8 cellular contexts compared by ENCODE assay signal in genomic region chr9:107750741-107751521, GRCh38.
DNase-seq lines count a peak whose midpoint lies in the region; ATAC-seq and TF ChIP-seq lines count a peak whose summit lies in the region.

No MANE protein-coding gene starts in this region.

- intact Hi-C loops in Panc1 (cut with micrococcal nuclease; ENCODE audit: unreplicated experiment), result no loop called here

- POLR2A ChIA-PET in Panc1 (lab: Charles Lee), result no interaction called here

- H3K27ac Mint-ChIP-seq in osteocyte (ENCODE audit: unreplicated experiment), result peak overlapping the region; percentile 99

- peaks cover 50% of the 10 kb centered on the region for H3K4me1 Mint-ChIP-seq in osteocyte (ENCODE audit: unreplicated experiment)

- no peaks in the 10 kb centered on the region for H3K27me3 ChIP-seq in Panc1 (ENCODE audit: control insufficient read depth, insufficient read depth, low read length)

- H3K36me3 ChIP-seq in Panc1 (ENCODE audit: control insufficient read depth, insufficient read depth, low read length), result no peaks in the 10 kb centered on the region

- CTCF ChIA-PET in Panc1 (lab: Charles Lee), result no interaction called here

- no peak overlapping the region for H3K4me3 ChIP-seq in Panc1 (ENCODE audit: low read depth in 2 of 2, low read length in 2 of 2)

- peaks cover 5% of the 10 kb centered on the region for H3K9me3 Mint-ChIP-seq in osteocyte (ENCODE audit: unreplicated experiment)

- H3K36me3 Mint-ChIP-seq in osteocyte (ENCODE audit: unreplicated experiment), result peaks cover 2% of the 10 kb centered on the region

- no peaks in the 10 kb centered on the region for H3K27me3 Mint-ChIP-seq in osteocyte (ENCODE audit: unreplicated experiment)

- H3K4me1 ChIP-seq in Panc1 (ENCODE audit: control insufficient read depth, insufficient read depth, low read length), result peaks cover 11% of the 10 kb centered on the region; the same call in 1 of the 2 replicates

- in situ Hi-C loops in Panc1 (cut with HindIII; ENCODE audit: low pct_unique_long_range_greater_than_20kb, low sequenced_read_pairs), result no loop called here

- H3K27ac ChIP-seq in Panc1 (ENCODE audit: low read length), result peak overlapping the region; percentile 44; the same call in 1 of the 2 replicates

- no peak for TF ChIP-seq CTCF in Panc1 (IDR thresholded peaks at IDR 0.05)
- no peak for TF ChIP-seq CTCF in osteocyte (IDR thresholded peaks at IDR 0.05)

- no peaks in the 10 kb centered on the region for H3K9me3 ChIP-seq in Panc1 (ENCODE audit: control insufficient read depth, insufficient read depth, low read depth, low read length)

- no TSS peak for BruUV-seq in Panc1 (replicated peaks; lab: Mats Ljungman, UMichigan)

- DNase-seq in ELR (ENCODE audit: low read depth) (peak; percentile 98), Panc1 (ENCODE audit: low read depth, low spot score) (peak; percentile 82), fibroblast of gingiva (ENCODE audit: low read depth) (peak; percentile 100), osteocyte (ENCODE audit: extremely low spot score, unreplicated experiment) (peak; percentile 89), NCI-H524 treated with DMSO at 0.1 percent for 48 hours (lab: John Stamatoyannopoulos, UW) (no peak), activated gamma-delta T cell (lab: John Stamatoyannopoulos, UW) (no peak)

- H3K4me3 Mint-ChIP-seq in osteocyte (ENCODE audit: unreplicated experiment), result peak overlapping the region; percentile 62

- ATAC-seq in Panc1 (peak; percentile 70), GM19395 (IDR thresholded peaks at IDR 0.05; ENCODE audit: unreplicated experiment) (no peak), HG03442 (IDR thresholded peaks at IDR 0.05; ENCODE audit: unreplicated experiment) (no peak)

Comparison
In these comparisons a context has a peak if more than half of its experiments do, and no peak if none do; other contexts are left out.
1. DNase-seq: peak in ELR (single experiment), Panc1 (single experiment), fibroblast of gingiva (single experiment) and osteocyte (single experiment); none in NCI-H524 treated with DMSO at 0.1 percent for 48 hours (single experiment) and activated gamma-delta T cell (single experiment).